ENCODE assay signal across 1 cellular context in the genomic region with DNA sequence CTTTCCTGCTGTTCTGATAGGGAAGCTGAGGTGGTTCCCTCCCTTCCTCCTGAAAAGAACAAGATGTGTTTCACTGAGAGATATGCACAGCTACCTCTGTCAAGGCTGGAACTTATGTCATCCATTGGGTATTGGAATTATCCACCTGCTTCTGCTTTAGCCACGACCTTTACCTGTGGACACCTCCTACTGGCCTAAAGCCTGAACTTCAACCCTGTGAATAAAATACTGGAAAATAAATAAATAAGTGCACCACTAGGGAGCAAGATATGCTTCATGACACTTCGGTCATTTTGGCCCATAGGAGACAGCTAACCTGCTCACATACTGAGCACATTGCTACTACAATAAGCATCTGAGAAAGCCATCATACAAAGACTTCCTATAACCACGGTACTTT.
TF ChIP-seq lines count a peak whose summit lies in the region.

No MANE protein-coding gene starts in this region.

TF ChIP-seq in GM12878, 131 proteins besides CTCF, POLR2A, EP300 and RAD21:
- TF ChIP-seq CREM (IDR thresholded peaks at IDR 0.05; ENCODE audit: low read depth) = no peak
TF ChIP-seq in GM12878: peak in this region for 0.
